ENCODE assay signal across 1 cellular context in genomic region chr6:6980999-6981581, GRCh38.
A peak's percentile ranks its signal among the peaks of the same experiment; 100 is the strongest.
TF ChIP-seq lines count a peak whose summit lies in the region.

No MANE protein-coding gene starts in this region.

TF ChIP-seq in IMR-90, 13 proteins besides CTCF, POLR2A, EP300 and RAD21:
- TF ChIP-seq CEBPB (IDR thresholded peaks at IDR 0.05; ENCODE audit: low read depth, low read length) (0 out of 2 replicates have a peak, but pooled peaks have one; percentile 3), BHLHE40 (IDR thresholded peaks at IDR 0.05; ENCODE audit: low read depth, low read length) (no peak)
